ENCODE assay signal across 1 cellular context in genomic region chr15:85116925-85117646, GRCh38.
TF ChIP-seq lines count a peak whose summit lies in the region.

No MANE protein-coding gene starts in this region.

TF ChIP-seq in GM12878, 131 proteins besides CTCF, POLR2A, EP300 and RAD21 (continued from another document and continues in another):
- TF ChIP-seq PRDM15 (CRISPR knock-in tag; IDR thresholded peaks at IDR 0.05) (no peak), CEBPZ (IDR thresholded peaks at IDR 0.05; ENCODE audit: low read depth, low read length) (no peak), IKZF1 (conservative IDR thresholded peaks at IDR 0.05) (peak; percentile 51; the same call in 1 of the 2 replicates), SUPT20H (IDR thresholded peaks at IDR 0.05; ENCODE audit: borderline replicate concordance, control insufficient read depth, low read depth, low read length) (no peak), HDAC6 (IDR thresholded peaks at IDR 0.05; ENCODE audit: unreplicated experiment) (no peak), E2F4 (IDR thresholded peaks at IDR 0.05; ENCODE audit: low read depth, low read length) (no peak), EGR1 (IDR thresholded peaks at IDR 0.05; ENCODE audit: borderline replicate concordance in 1 of 2, low read depth in 2 of 2, low read length in 2 of 2) (peak in 1 of 2 experiments; percentile 49; a peak in 1 of 3 replicates), HSF1 (IDR thresholded peaks at IDR 0.05; ENCODE audit: low read depth, low read length) (no peak), BCLAF1 (IDR thresholded peaks at IDR 0.05) (no peak), GABPA (IDR thresholded peaks at IDR 0.05; ENCODE audit: low read depth) (no peak), MYB (IDR thresholded peaks at IDR 0.05; ENCODE audit: borderline replicate concordance, low read depth, low read length) (no peak), ZNF687 (IDR thresholded peaks at IDR 0.05) (no peak), CBFB (IDR thresholded peaks at IDR 0.05; ENCODE audit: low read depth) (0 out of 2 replicates have a peak, but pooled peaks have one; percentile 33), MEF2B (IDR thresholded peaks at IDR 0.05; ENCODE audit: partially characterized antibody, poor library complexity, severe bottlenecking) (no peak), BCL3 (IDR thresholded peaks at IDR 0.05; ENCODE audit: borderline replicate concordance, insufficient read depth, low read depth, low read length, poor library complexity, severe bottlenecking) (no peak), SUZ12 (IDR thresholded peaks at IDR 0.05; ENCODE audit: unreplicated experiment) (no peak), ESRRA (IDR thresholded peaks at IDR 0.05; ENCODE audit: low read length) (no peak), SMARCA5 (IDR thresholded peaks at IDR 0.05) (no peak), ZBTB40 (IDR thresholded peaks at IDR 0.05; ENCODE audit: borderline replicate concordance) (no peak), HDAC2 (IDR thresholded peaks at IDR 0.05) (no peak), CBX3 (IDR thresholded peaks at IDR 0.05; ENCODE audit: borderline replicate concordance, low read depth) (no peak), ATF2 (IDR thresholded peaks at IDR 0.05; ENCODE audit: low read length) (no peak), CREM (IDR thresholded peaks at IDR 0.05; ENCODE audit: low read depth) (peak; percentile 18; the same call in 1 of the 2 replicates)
